Comparison of ENCODE assay signal across 25 cellular contexts in the genomic region with DNA sequence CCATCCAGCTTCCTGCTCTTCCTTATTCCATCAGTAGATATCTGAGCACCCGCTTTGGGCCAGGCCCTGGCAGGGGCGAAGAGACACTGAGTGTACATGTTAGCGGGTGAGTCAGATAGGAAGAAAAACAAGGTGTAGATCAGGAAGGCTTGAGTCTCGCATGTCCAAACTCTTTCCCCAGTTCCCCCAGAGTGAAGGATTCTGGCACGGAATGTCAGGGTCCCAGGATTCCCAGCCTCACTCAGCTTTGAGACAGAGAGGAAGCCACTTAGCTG. TPM values are rescaled to one million over a fixed set of nuclear protein-coding genes. Genes with fewer than 3 reads are reported as not detected.
"Had no signal": no experiment of that assay in that cellular context is flagged by ENCODE, and none has a peak within 500 bp of the region (broad histone marks: within the 10 kb centered on the region; RNA-seq: fewer than 3 reads in every experiment).

No MANE protein-coding gene starts in this region.

- DNase-seq: activated CD4-positive, alpha-beta memory T cell treated with anti-CD3 and anti-CD28 coated beads for 36 hours; activated CD4-positive, alpha-beta T cell treated with anti-CD3 and anti-CD28 coated beads, Interleukin-2, amount 10 ng/mL, durations not matched to agents 7 days and 5 days; activated CD4-positive, CD25-positive, alpha-beta regulatory T cell; activated CD8-positive, alpha-beta memory T cell treated with anti-CD3 and anti-CD28 coated beads for 24 hours; activated gamma-delta T cell treated with Interleukin-2 at 50 U/mL for 16 hours; activated naive CD4-positive, alpha-beta T cell treated with anti-CD3 and anti-CD28 coated beads, Interleukin-2, amount 10 ng/mL, durations not matched to agents 7 days and 5 days; activated naive CD8-positive, alpha-beta T cell treated with anti-CD3 and anti-CD28 coated beads for 36 hours; activated T-cell treated with anti-CD3 and anti-CD28 coated beads for 4 hours; activated T-cell treated with anti-CD3 and anti-CD28 coated beads, Interleukin-2, amount 50 U/mL, for 48 hours; brain microvascular endothelial cell; KG1; NCI-H1092; NCI-H1417; NCI-H187; NCI-H2081; NCI-H69; NK-92 treated with Interleukin-12 subunit alpha and Interleukin-12 subunit beta, amount 100 ng/mL, for 24 hours; RPMI8226; T-helper 1 cell had no signal

- ATAC-seq: Panc1, Right ventricle myocardium inferior had no signal

- H3K4me3 Mint-ChIP-seq: activated CD4-positive, alpha-beta memory T cell treated with anti-CD3 and anti-CD28 coated beads for 36 hours; activated CD4-positive, alpha-beta T cell treated with anti-CD3 and anti-CD28 coated beads, Interleukin-2, amount 10 ng/mL, durations not matched to agents 7 days and 5 days; activated naive CD4-positive, alpha-beta T cell treated with anti-CD3 and anti-CD28 coated beads, Interleukin-2, amount 10 ng/mL, durations not matched to agents 7 days and 5 days; activated naive CD8-positive, alpha-beta T cell treated with anti-CD3 and anti-CD28 coated beads for 36 hours had no signal

- H3K27ac ChIP-seq: brain microvascular endothelial cell, SK-N-MC, VCaP had no signal

- H3K27ac Mint-ChIP-seq: activated CD4-positive, alpha-beta memory T cell treated with anti-CD3 and anti-CD28 coated beads for 36 hours; activated CD4-positive, alpha-beta T cell treated with anti-CD3 and anti-CD28 coated beads, Interleukin-2, amount 10 ng/mL, durations not matched to agents 7 days and 5 days; activated naive CD4-positive, alpha-beta T cell treated with anti-CD3 and anti-CD28 coated beads, Interleukin-2, amount 10 ng/mL, durations not matched to agents 7 days and 5 days; activated naive CD8-positive, alpha-beta T cell treated with anti-CD3 and anti-CD28 coated beads for 36 hours; activated T-helper 2 cell treated with anti-CD3 and anti-CD28 coated beads, Interferon-gamma antibody, Interleukin-2, Interleukin-4, amounts not matched to agents 10 μg/mL and 5 μg/mL and 100 μg/mL, durations not matched to agents 14 hours and 24 hours and 36 hours had no signal

- H3K9me3 Mint-ChIP-seq: activated CD4-positive, alpha-beta memory T cell treated with anti-CD3 and anti-CD28 coated beads for 36 hours; activated CD4-positive, alpha-beta T cell treated with anti-CD3 and anti-CD28 coated beads, Interleukin-2, amount 10 ng/mL, durations not matched to agents 7 days and 5 days; activated naive CD4-positive, alpha-beta T cell treated with anti-CD3 and anti-CD28 coated beads, Interleukin-2, amount 10 ng/mL, durations not matched to agents 7 days and 5 days; activated naive CD8-positive, alpha-beta T cell treated with anti-CD3 and anti-CD28 coated beads for 36 hours; activated T-helper 2 cell treated with anti-CD3 and anti-CD28 coated beads, Interferon-gamma antibody, Interleukin-2, Interleukin-4, amounts not matched to agents 10 μg/mL and 5 μg/mL and 100 μg/mL, durations not matched to agents 14 hours and 24 hours and 36 hours had no signal

- H3K36me3 ChIP-seq: brain microvascular endothelial cell had no signal

- H3K36me3 Mint-ChIP-seq: activated CD4-positive, alpha-beta memory T cell treated with anti-CD3 and anti-CD28 coated beads for 36 hours; activated naive CD4-positive, alpha-beta T cell treated with anti-CD3 and anti-CD28 coated beads, Interleukin-2, amount 10 ng/mL, durations not matched to agents 7 days and 5 days; activated naive CD8-positive, alpha-beta T cell treated with anti-CD3 and anti-CD28 coated beads for 36 hours had no signal

- H3K27me3 Mint-ChIP-seq: activated CD4-positive, alpha-beta memory T cell treated with anti-CD3 and anti-CD28 coated beads for 36 hours; activated naive CD8-positive, alpha-beta T cell treated with anti-CD3 and anti-CD28 coated beads for 36 hours had no signal

- H3K27me3 ChIP-seq: brain microvascular endothelial cell had no signal

- H3K4me3 ChIP-seq: SK-N-MC had no signal

- H3K4me1 Mint-ChIP-seq: activated CD4-positive, alpha-beta T cell treated with anti-CD3 and anti-CD28 coated beads, Interleukin-2, amount 10 ng/mL, durations not matched to agents 7 days and 5 days; activated naive CD4-positive, alpha-beta T cell treated with anti-CD3 and anti-CD28 coated beads, Interleukin-2, amount 10 ng/mL, durations not matched to agents 7 days and 5 days; activated naive CD8-positive, alpha-beta T cell treated with anti-CD3 and anti-CD28 coated beads for 36 hours had no signal

RNA-seq across cellular contexts. Expression of a gene that starts 24.1 kb away (rescaled TPM):
- total RNA-seq: activated CD4-positive, alpha-beta T cell treated with anti-CD3 and anti-CD28 coated beads, Interleukin-2, amount 10 ng/mL, durations not matched to agents 7 days and 5 days; activated T-helper 2 cell treated with anti-CD3 and anti-CD28 coated beads, Interferon-gamma antibody, Interleukin-2, Interleukin-4, amounts not matched to agents 10 μg/mL and 5 μg/mL and 100 μg/mL, durations not matched to agents 14 hours and 24 hours and 36 hours; T-helper 2 cell treated with Interferon-gamma antibody and Interleukin-4, amounts not matched to agents 100 ng/mL and 5 ng/mL, for 36 hours had no signal
